In genomic region chr3:190513409-190514162, GRCh38 we compare ENCODE assay signal across 8 cellular contexts. TPM values are rescaled to one million over a fixed set of nuclear protein-coding genes. Genes with fewer than 3 reads are reported as not detected.
DNase-seq lines count a peak whose midpoint lies in the region; ATAC-seq and TF ChIP-seq lines count a peak whose summit lies in the region.

IL1RAP (plus strand) TSS chr3:190514085; CDS start chr3:190564290, 50,205 bp downstream.

- no peaks in the 10 kb centered on the region for H3K9me3 ChIP-seq in cardiac muscle cell (ENCODE audit: low read depth)

- no peaks in the 10 kb centered on the region for H3K27me3 Mint-ChIP-seq in HFFc6 (ENCODE audit: insufficient read depth)
- H3K27me3 Mint-ChIP-seq in activated naive CD8-positive, alpha-beta T cell treated with anti-CD3 and anti-CD28 coated beads, Interleukin-2, amount 50 U/mL, for 24 hours = no peaks in the 10 kb centered on the region
- peaks cover 33% of the 10 kb centered on the region for H3K27me3 Mint-ChIP-seq in type B pancreatic cell

- H3K4me3 Mint-ChIP-seq in HFFc6 (peak within 1 kb of the TSS; percentile 91), type B pancreatic cell (peak within 1 kb of the TSS; percentile 87)
- peak within 1 kb of the TSS; percentile 87 for H3K4me3 Mint-ChIP-seq in activated naive CD8-positive, alpha-beta T cell treated with anti-CD3 and anti-CD28 coated beads, Interleukin-2, amount 50 U/mL, for 24 hours

- no peak within 1 kb of the TSS for H3K27ac ChIP-seq in cardiac muscle cell

- no peaks in the 10 kb centered on the region for H3K4me1 ChIP-seq in cardiac muscle cell (ENCODE audit: low read depth)

- peak; percentile 96 for ATAC-seq in activated naive CD8-positive, alpha-beta T cell treated with anti-CD3 and anti-CD28 coated beads, Interleukin-2, amount 50 U/mL, for 24 hours

- peak within 1 kb of the TSS; percentile 63 for H3K4me3 ChIP-seq in cardiac muscle cell

- H3K9me3 Mint-ChIP-seq in HFFc6 (no peaks in the 10 kb centered on the region), type B pancreatic cell (no peaks in the 10 kb centered on the region)
- H3K9me3 Mint-ChIP-seq in activated naive CD8-positive, alpha-beta T cell treated with anti-CD3 and anti-CD28 coated beads, Interleukin-2, amount 50 U/mL, for 24 hours = no peaks in the 10 kb centered on the region

- DNase-seq in GM10248 (ENCODE audit: extremely low spot score) = peak; percentile 93
- peak; percentile 83 for DNase-seq in HFFc6
- peak; percentile 88 for DNase-seq in NAMALWA (ENCODE audit: low spot score)
- DNase-seq in SW 1271 (lab: John Stamatoyannopoulos, UW) = peak; percentile 91 to 92
- DNase-seq in activated naive CD8-positive, alpha-beta T cell treated with anti-CD3 and anti-CD28 coated beads, Interleukin-2, amount 50 U/mL, for 24 hours = peak; percentile 86
- peak; percentile 96 for DNase-seq in cardiac muscle cell (ENCODE audit: low read depth in 1 of 2, low spot score in 1 of 2)
- DNase-seq in pons (ENCODE audit: low spot score) = peak; percentile 84
- peak; percentile 89 for DNase-seq in type B pancreatic cell (ENCODE audit: extremely low spot score, unreplicated experiment)

- H3K4me1 Mint-ChIP-seq in HFFc6 (ENCODE audit: low read depth) (peaks cover 42% of the 10 kb centered on the region), type B pancreatic cell (ENCODE audit: unreplicated experiment) (peaks cover 5% of the 10 kb centered on the region)
- H3K4me1 Mint-ChIP-seq in activated naive CD8-positive, alpha-beta T cell treated with anti-CD3 and anti-CD28 coated beads, Interleukin-2, amount 50 U/mL, for 24 hours = peaks cover 41% of the 10 kb centered on the region

- TF ChIP-seq CTCF in GM10248 (IDR thresholded peaks at IDR 0.05; ENCODE audit: control extremely low read depth, extremely low read depth, low read depth, missing control alignments) (peak; percentile 53), HFFc6 (IDR thresholded peaks at IDR 0.05) (peak; percentile 91), cardiac muscle cell (IDR thresholded peaks at IDR 0.05; ENCODE audit: low read depth, low read length) (peak; percentile 37), type B pancreatic cell (conservative IDR thresholded peaks at IDR 0.05) (peak; percentile 83)

- H3K27ac Mint-ChIP-seq in HFFc6 = peak within 1 kb of the TSS; percentile 69
- H3K27ac Mint-ChIP-seq in activated naive CD8-positive, alpha-beta T cell treated with anti-CD3 and anti-CD28 coated beads, Interleukin-2, amount 50 U/mL, for 24 hours = peak within 1 kb of the TSS; percentile 69
- H3K27ac Mint-ChIP-seq in type B pancreatic cell = peak within 1 kb of the TSS; percentile 56

- CTCF ChIA-PET in GM10248 (lab: Yijun Ruan, JAX) = interaction anchor here (0.6 to 3.0 kb wide), 8 partner anchors 9 to 553 kb away, joined by 3 to 14 read pairs (median 4); no protein-coding TSS in a partner anchor

- H3K36me3 ChIP-seq in cardiac muscle cell = no peaks in the 10 kb centered on the region

- no peaks in the 10 kb centered on the region for H3K36me3 Mint-ChIP-seq in HFFc6 (ENCODE audit: low read depth)
- H3K36me3 Mint-ChIP-seq in activated naive CD8-positive, alpha-beta T cell treated with anti-CD3 and anti-CD28 coated beads, Interleukin-2, amount 50 U/mL, for 24 hours (ENCODE audit: low read depth) = peaks cover 9% of the 10 kb centered on the region
- no peaks in the 10 kb centered on the region for H3K36me3 Mint-ChIP-seq in type B pancreatic cell

- peaks cover 30% of the 10 kb centered on the region for H3K27me3 ChIP-seq in cardiac muscle cell

- POLR2A ChIA-PET in GM10248 (lab: Yijun Ruan, JAX) = no interaction called here

RNA-seq across cellular contexts. Expression of gene IL1RAP, which starts in this region (rescaled TPM):
- 1 to 10 TPM; 3.4 to 6.7 (median 5.3) TPM for total RNA-seq in HFFc6 (2021; fragmentation: NEBNext Ultra II Directional; extraction: Animal tissue kit (Norgen Biotek cat#: 25700))
- total RNA-seq in cardiac muscle cell = 6.5 and 8.9 TPM in 2 replicates
- polyA plus RNA-seq in cardiac muscle cell = 3.2 and 5.5 TPM in 2 replicates
- total RNA-seq in type B pancreatic cell (ENCODE audit: low replicate concordance) = 8.2 and 14.8 TPM in 2 replicates

Comparison
In these comparisons a context has a peak if more than half of its experiments do, and no peak if none do; other contexts are left out.
1. CTCF ChIP-seq: peak in every context shown above with its lines; median percentile 91 in HFFc6; 83 in type B pancreatic cell; 53 in GM10248; 37 in cardiac muscle cell.